ENCODE assay signal across 34 cellular contexts in genomic region chr12:34591966-34592365, GRCh38.
"Had no signal": no experiment of that assay in that cellular context is flagged by ENCODE, and none has a peak within 500 bp of the region (broad histone marks: within the 10 kb centered on the region; RNA-seq: fewer than 3 reads in every experiment).

No MANE protein-coding gene starts in this region.

- H3K36me3 ChIP-seq: MG63 had no signal

- DNase-seq: Karpas-422, Kasumi-1, MG63, MM.1S, MV-4-11, NCI-H1048, NCI-H1092, NCI-H1092 treated with DMSO at 0.1 percent for 48 hours, NCI-H1105, NCI-H1105 treated with DMSO at 0.1 percent for 48 hours, NCI-H1417, NCI-H1417 treated with DMSO at 0.1 percent for 48 hours, NCI-H1436, NCI-H1436 treated with DMSO at 0.1 percent for 48 hours, NCI-H146, NCI-H1694, NCI-H1694 treated with DMSO at 0.1 percent for 48 hours, NCI-H187, NCI-H187 treated with DMSO at 0.1 percent for 48 hours, NCI-H1930, NCI-H2029, NCI-H2029 treated with DMSO at 0.1 percent for 48 hours, NCI-H2081, NCI-H2081 treated with DMSO at 0.1 percent for 48 hours, NCI-H2107, NCI-H2171, NCI-H2171 treated with DMSO at 0.1 percent for 48 hours, NCI-H2227 treated with DMSO at 0.1 percent for 48 hours, NCI-H226, NCI-H345, NCI-H446, NCI-H446 treated with DMSO at 0.1 percent for 48 hours, NCI-H510A, NCI-H510A treated with DMSO at 0.1 percent for 48 hours had no signal

- H3K4me3 ChIP-seq: MG63 had no signal

- H3K27me3 ChIP-seq: MG63 had no signal
